ENCODE assay signal across 12 cellular contexts in genomic region chr21:35390013-35390776, GRCh38.
DNase-seq lines count a peak whose midpoint lies in the region; ATAC-seq and TF ChIP-seq lines count a peak whose summit lies in the region.
"Had no signal": no experiment of that assay in that cellular context is flagged by ENCODE, and none has a peak within 500 bp of the region (broad histone marks: within the 10 kb centered on the region; RNA-seq: fewer than 3 reads in every experiment).

No MANE protein-coding gene starts in this region.

- intact Hi-C loops in left ventricle myocardium inferior (cut with micrococcal nuclease): no loop called here

- no peak for ATAC-seq in HG03378 (IDR thresholded peaks at IDR 0.05; ENCODE audit: unreplicated experiment)
- ATAC-seq in GM21423 (IDR thresholded peaks at IDR 0.05; ENCODE audit: unreplicated experiment): no peak

- H3K27me3 ChIP-seq in left ventricle myocardium inferior (ENCODE audit: low read depth): peaks cover 26% of the 10 kb centered on the region

- no peak for TF ChIP-seq CTCF in retinal pigment epithelial cell (conservative IDR thresholded peaks at IDR 0.05; ENCODE audit: low read depth, low read length)
- TF ChIP-seq CTCF in left ventricle myocardium inferior (IDR thresholded peaks at IDR 0.05; ENCODE audit: borderline replicate concordance): no peak

- H3K4me1 ChIP-seq in left ventricle myocardium inferior: no peaks in the 10 kb centered on the region

- H3K4me3 ChIP-seq in retinal pigment epithelial cell (ENCODE audit: low read length): no peak overlapping the region
- no peak overlapping the region for H3K4me3 ChIP-seq in left ventricle myocardium inferior
- H3K4me3 ChIP-seq: skin epidermis had no signal

- DNase-seq in NCI-H748 (lab: John Stamatoyannopoulos, UW; ENCODE audit: unreplicated experiment) (peak; percentile 30), NCI-H748 treated with DMSO at 0.1 percent for 48 hours (lab: John Stamatoyannopoulos, UW) (no peak), NCI-H2081 (lab: John Stamatoyannopoulos, UW) (peak; percentile 43 to 80), cerebellum (ENCODE audit: low spot score) (peak; percentile 74), retinal pigment epithelial cell (ENCODE audit: low read depth) (peak; percentile 94), left ventricle myocardium inferior (no peak)
- DNase-seq: central memory CD4-positive, alpha-beta T cell; stimulated activated naive CD4-positive, alpha-beta T cell; SW 1271 had no signal

- no peak overlapping the region for H3K27ac ChIP-seq in left ventricle myocardium inferior (replicated peaks)

- H3K9me3 ChIP-seq in left ventricle myocardium inferior (replicated peaks): peaks cover 21% of the 10 kb centered on the region

- no peaks in the 10 kb centered on the region for H3K36me3 ChIP-seq in left ventricle myocardium inferior

Comparison
In these comparisons a context has a peak if more than half of its experiments do, and no peak if none do; other contexts are left out.
1. DNase-seq: peak in NCI-H748 (single experiment), NCI-H2081 (2 of 2), cerebellum (single experiment) and retinal pigment epithelial cell (single experiment); none in NCI-H748 treated with DMSO at 0.1 percent for 48 hours (single experiment) and left ventricle myocardium inferior (single experiment).